Comparison of ENCODE assay signal across 35 cellular contexts in genomic region chr5:5887818-5888217, GRCh38.
"Had no signal": no experiment of that assay in that cellular context is flagged by ENCODE, and none has a peak within 500 bp of the region (broad histone marks: within the 10 kb centered on the region; RNA-seq: fewer than 3 reads in every experiment).

No MANE protein-coding gene starts in this region.

- H3K9me3 Mint-ChIP-seq: activated T-cell treated with anti-CD3 and anti-CD28 coated beads, Interleukin-2, amount 50 U/mL, for 4 hours; activated T-helper 17 cell treated with anti-CD3 and anti-CD28 coated beads, Interleukin-2, amount 50 U/mL, for 72 hours; central memory CD8-positive, alpha-beta T cell; dendritic cell treated with granulocyte-macrophage colony-stimulating factor and Interleukin-4, amounts not matched to agents 40 ng/mL and 50 ng/mL, for 4 days; endodermal cell; T-helper 2 cell treated with Interferon-gamma antibody and Interleukin-4, amounts not matched to agents 5 μg/mL and 100 μg/mL, for 36 hours had no signal

- ATAC-seq: activated CD4-positive, CD25-positive, alpha-beta regulatory T cell treated with anti-CD3 and anti-CD28 coated beads, Interleukin-2, amount 50 U/mL, for 24 hours; activated T-helper 17 cell treated with anti-CD3 and anti-CD28 coated beads, Interleukin-2, amount 50 U/mL, for 72 hours; T-helper 17 cell had no signal

- H3K27ac Mint-ChIP-seq: activated B cell treated with CpG ODN at 0.5 μM for 24 hours; activated CD8-positive, alpha-beta T cell treated with anti-CD3 and anti-CD28 coated beads for 36 hours; activated naive CD8-positive, alpha-beta T cell; activated T-helper 17 cell treated with anti-CD3 and anti-CD28 coated beads, Interleukin-2, amount 50 U/mL, for 72 hours; dendritic cell treated with granulocyte-macrophage colony-stimulating factor and Interleukin-4, amounts not matched to agents 40 ng/mL and 50 ng/mL, for 4 days; endodermal cell; T-helper 17 cell; T-helper 2 cell treated with Interferon-gamma antibody and Interleukin-4, amounts not matched to agents 5 μg/mL and 100 μg/mL, for 36 hours had no signal

- H3K27me3 ChIP-seq: brain microvascular endothelial cell, foreskin keratinocyte had no signal

- H3K27me3 Mint-ChIP-seq: activated B cell treated with CpG ODN at 0.5 μM for 24 hours had no signal

- H3K36me3 Mint-ChIP-seq: activated naive CD8-positive, alpha-beta T cell had no signal

- H3K4me1 ChIP-seq: foreskin keratinocyte, gastrocnemius medialis had no signal

- H3K4me3 Mint-ChIP-seq: activated B cell treated with CpG ODN at 0.5 μM for 24 hours; activated CD8-positive, alpha-beta T cell treated with anti-CD3 and anti-CD28 coated beads for 36 hours; activated naive CD8-positive, alpha-beta T cell; activated T-cell treated with anti-CD3 and anti-CD28 coated beads, Interleukin-2, amount 50 U/mL, for 4 hours; activated T-helper 17 cell treated with anti-CD3 and anti-CD28 coated beads, Interleukin-2, amount 50 U/mL, for 72 hours; central memory CD8-positive, alpha-beta T cell; dendritic cell treated with granulocyte-macrophage colony-stimulating factor and Interleukin-4, amounts not matched to agents 40 ng/mL and 50 ng/mL, for 4 days; endodermal cell; T-helper 17 cell; T-helper 2 cell treated with Interferon-gamma antibody and Interleukin-4, amounts not matched to agents 5 μg/mL and 100 μg/mL, for 36 hours had no signal

- H3K27ac ChIP-seq: brain microvascular endothelial cell, coronary artery, dorsolateral prefrontal cortex, esophagus muscularis mucosa, foreskin keratinocyte, gastrocnemius medialis, heart left ventricle, WERI-Rb-1 had no signal

- H3K36me3 ChIP-seq: brain microvascular endothelial cell, esophagus muscularis mucosa, gastrocnemius medialis, heart left ventricle, WERI-Rb-1 had no signal

- FAIRE-seq: astrocyte, bronchial epithelial cell had no signal

- H3K4me3 ChIP-seq: coronary artery, dorsolateral prefrontal cortex, esophagus muscularis mucosa, gastrocnemius medialis, heart left ventricle had no signal

- H3K4me1 Mint-ChIP-seq: activated B cell treated with CpG ODN at 0.5 μM for 24 hours; activated T-helper 17 cell treated with anti-CD3 and anti-CD28 coated beads, Interleukin-2, amount 50 U/mL, for 72 hours; central memory CD8-positive, alpha-beta T cell; endodermal cell; T-helper 17 cell had no signal

- DNase-seq: activated B cell treated with CpG ODN at 0.5 μM for 24 hours; activated CD4-positive, alpha-beta T cell treated with anti-CD3 and anti-CD28 coated beads for 48 hours; activated CD4-positive, alpha-beta T cell treated with anti-CD3 and anti-CD28 coated beads, Interleukin-2, amount 50 U/mL, for 1 hour; activated CD4-positive, alpha-beta T cell treated with anti-CD3 and anti-CD28 coated beads, Interleukin-2, amount 50 U/mL, for 48 hours; activated CD8-positive, alpha-beta memory T cell treated with anti-CD3 and anti-CD28 coated beads for 24 hours; activated CD8-positive, alpha-beta T cell treated with anti-CD3 and anti-CD28 coated beads for 36 hours; activated effector memory CD4-positive, alpha-beta T cell treated with Interleukin-2 at 50 U/mL for 16 hours; activated gamma-delta T cell treated with Interleukin-2 at 50 U/mL for 16 hours; activated naive CD4-positive, alpha-beta T cell treated with anti-CD3 and anti-CD28 coated beads, Interleukin-2, amount 50 U/mL, for 16 hours; activated naive CD4-positive, alpha-beta T cell treated with Interleukin-2 at 50 U/mL for 16 hours; activated T-cell treated with anti-CD3 and anti-CD28 coated beads, Interleukin-2, amount 50 U/mL, for 4 hours; amniotic stem cell; anterior cingulate cortex; brain microvascular endothelial cell; dorsolateral prefrontal cortex; effector memory CD4-positive, alpha-beta T cell; endodermal cell; erythroblast; foreskin keratinocyte; gastrocnemius medialis; glutamatergic neuron; heart left ventricle; T-helper 17 cell; T1000; WERI-Rb-1 had no signal

- H3K9me3 ChIP-seq: gastrocnemius medialis, heart left ventricle had no signal
